17 cellular contexts compared by ENCODE assay signal in the genomic region with DNA sequence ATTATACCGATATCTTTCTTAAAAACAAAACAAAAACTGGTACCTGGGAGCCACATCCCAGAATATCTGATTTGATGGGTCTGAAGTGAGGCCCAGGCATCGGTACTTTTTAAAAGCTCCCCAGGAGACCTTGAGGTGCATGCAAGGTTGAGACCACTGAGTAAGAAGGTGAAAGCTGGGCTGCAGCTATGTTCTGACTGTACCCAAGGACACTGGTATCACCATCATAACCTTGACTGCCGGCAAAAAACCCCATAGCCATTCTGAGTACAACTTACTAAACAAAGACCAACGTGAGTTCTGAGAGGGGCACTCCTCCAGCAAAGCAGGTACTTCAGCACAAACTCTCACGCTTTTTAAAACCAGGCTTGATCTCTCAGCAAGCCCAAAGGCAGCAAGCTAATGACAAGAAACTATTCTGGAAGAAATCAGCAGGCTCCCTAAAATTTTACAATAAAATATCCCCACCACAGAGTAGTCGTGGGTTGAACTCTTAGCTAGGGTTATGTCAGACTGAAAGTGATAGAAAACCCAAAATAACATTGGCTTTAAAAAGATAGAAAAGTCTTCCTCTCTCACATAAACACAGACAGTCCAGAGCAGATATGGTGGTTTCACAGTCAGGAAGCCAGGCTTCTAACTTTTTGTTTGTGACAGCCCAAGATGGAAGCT.
DNase-seq lines count a peak whose midpoint lies in the region; ATAC-seq and TF ChIP-seq lines count a peak whose summit lies in the region.
"Had no signal": no experiment of that assay in that cellular context is flagged by ENCODE, and none has a peak within 500 bp of the region (broad histone marks: within the 10 kb centered on the region; RNA-seq: fewer than 3 reads in every experiment).

No MANE protein-coding gene starts in this region.

- H3K27me3 Mint-ChIP-seq in activated naive CD8-positive, alpha-beta T cell treated with anti-CD3 and anti-CD28 coated beads, Interleukin-2, amount 50 U/mL, for 24 hours, result peaks cover 15% of the 10 kb centered on the region
- peaks cover 21% of the 10 kb centered on the region for H3K27me3 Mint-ChIP-seq in activated naive CD8-positive, alpha-beta T cell treated with anti-CD3 and anti-CD28 coated beads for 36 hours
- H3K27me3 Mint-ChIP-seq in HFFc6 (ENCODE audit: insufficient read depth), result peaks cover 5% of the 10 kb centered on the region; the same call in 1 of the 2 replicates

- no peaks in the 10 kb centered on the region for H3K9me3 Mint-ChIP-seq in activated naive CD8-positive, alpha-beta T cell treated with anti-CD3 and anti-CD28 coated beads, Interleukin-2, amount 50 U/mL, for 24 hours
- no peaks in the 10 kb centered on the region for H3K9me3 Mint-ChIP-seq in activated naive CD8-positive, alpha-beta T cell treated with anti-CD3 and anti-CD28 coated beads for 36 hours
- H3K9me3 Mint-ChIP-seq in HFFc6, result no peaks in the 10 kb centered on the region

- ATAC-seq in activated naive CD8-positive, alpha-beta T cell treated with anti-CD3 and anti-CD28 coated beads, Interleukin-2, amount 50 U/mL, for 24 hours, result no peak
- ATAC-seq in HG02571 (IDR thresholded peaks at IDR 0.05; ENCODE audit: unreplicated experiment) (peak; percentile 93), HG03196 (IDR thresholded peaks at IDR 0.05; ENCODE audit: unreplicated experiment) (peak; percentile 81)
- ATAC-seq: activated CD8-positive, alpha-beta memory T cell treated with anti-CD3 and anti-CD28 coated beads, Interleukin-2, amount 10 ng/mL, durations not matched to agents 7 days and 5 days; lower lobe of right lung had no signal

- TF ChIP-seq CTCF in HFFc6 (IDR thresholded peaks at IDR 0.05), result no peak

- no peak for DNase-seq in activated naive CD8-positive, alpha-beta T cell treated with anti-CD3 and anti-CD28 coated beads, Interleukin-2, amount 50 U/mL, for 24 hours
- DNase-seq in activated naive CD8-positive, alpha-beta T cell treated with anti-CD3 and anti-CD28 coated beads for 36 hours, result no peak
- no peak for DNase-seq in NCI-H1092 (lab: John Stamatoyannopoulos, UW)
- DNase-seq in SW480 (ENCODE audit: low spot score), result no peak
- no peak for DNase-seq in HFFc6
- no peak for DNase-seq in stimulated activated CD4-positive, alpha-beta T cell treated with anti-CD3 and anti-CD28 coated beads, Interleukin-15, amount 100 ng/mL, for 24 hours
- DNase-seq: activated CD8-positive, alpha-beta memory T cell treated with anti-CD3 and anti-CD28 coated beads, Interleukin-2, amount 10 ng/mL, durations not matched to agents 7 days and 5 days; amygdala; COR-L47; effector memory CD4-positive, alpha-beta T cell; lower lobe of right lung; NCI-H1694 treated with DMSO at 0.1 percent for 48 hours; OCI-M1; posterior cingulate gyrus; transverse colon had no signal

- H3K4me1 Mint-ChIP-seq in activated naive CD8-positive, alpha-beta T cell treated with anti-CD3 and anti-CD28 coated beads, Interleukin-2, amount 50 U/mL, for 24 hours, result no peaks in the 10 kb centered on the region
- no peaks in the 10 kb centered on the region for H3K4me1 Mint-ChIP-seq in activated naive CD8-positive, alpha-beta T cell treated with anti-CD3 and anti-CD28 coated beads for 36 hours
- no peaks in the 10 kb centered on the region for H3K4me1 Mint-ChIP-seq in HFFc6 (ENCODE audit: low read depth)
- H3K4me1 Mint-ChIP-seq: activated CD8-positive, alpha-beta memory T cell treated with anti-CD3 and anti-CD28 coated beads, Interleukin-2, amount 10 ng/mL, durations not matched to agents 7 days and 5 days had no signal

- no peak overlapping the region for H3K4me3 Mint-ChIP-seq in activated naive CD8-positive, alpha-beta T cell treated with anti-CD3 and anti-CD28 coated beads, Interleukin-2, amount 50 U/mL, for 24 hours
- no peak overlapping the region for H3K4me3 Mint-ChIP-seq in activated naive CD8-positive, alpha-beta T cell treated with anti-CD3 and anti-CD28 coated beads for 36 hours
- no peak overlapping the region for H3K4me3 Mint-ChIP-seq in HFFc6
- H3K4me3 Mint-ChIP-seq: activated CD8-positive, alpha-beta memory T cell treated with anti-CD3 and anti-CD28 coated beads, Interleukin-2, amount 10 ng/mL, durations not matched to agents 7 days and 5 days had no signal

- no peaks in the 10 kb centered on the region for H3K36me3 Mint-ChIP-seq in activated naive CD8-positive, alpha-beta T cell treated with anti-CD3 and anti-CD28 coated beads, Interleukin-2, amount 50 U/mL, for 24 hours (ENCODE audit: low read depth)
- H3K36me3 Mint-ChIP-seq in activated naive CD8-positive, alpha-beta T cell treated with anti-CD3 and anti-CD28 coated beads for 36 hours, result no peaks in the 10 kb centered on the region
- peaks cover 31% of the 10 kb centered on the region for H3K36me3 Mint-ChIP-seq in HFFc6 (ENCODE audit: low read depth)
- H3K36me3 Mint-ChIP-seq: activated CD8-positive, alpha-beta memory T cell treated with anti-CD3 and anti-CD28 coated beads, Interleukin-2, amount 10 ng/mL, durations not matched to agents 7 days and 5 days had no signal

- peak overlapping the region; percentile 32 for H3K27ac Mint-ChIP-seq in activated naive CD8-positive, alpha-beta T cell treated with anti-CD3 and anti-CD28 coated beads, Interleukin-2, amount 50 U/mL, for 24 hours
- no peak overlapping the region for H3K27ac Mint-ChIP-seq in activated naive CD8-positive, alpha-beta T cell treated with anti-CD3 and anti-CD28 coated beads for 36 hours
- H3K27ac Mint-ChIP-seq in HFFc6, result no peak overlapping the region
- H3K27ac Mint-ChIP-seq: activated CD8-positive, alpha-beta memory T cell treated with anti-CD3 and anti-CD28 coated beads, Interleukin-2, amount 10 ng/mL, durations not matched to agents 7 days and 5 days had no signal
